ENCODE assay signal across 1 cellular context in the genomic region with DNA sequence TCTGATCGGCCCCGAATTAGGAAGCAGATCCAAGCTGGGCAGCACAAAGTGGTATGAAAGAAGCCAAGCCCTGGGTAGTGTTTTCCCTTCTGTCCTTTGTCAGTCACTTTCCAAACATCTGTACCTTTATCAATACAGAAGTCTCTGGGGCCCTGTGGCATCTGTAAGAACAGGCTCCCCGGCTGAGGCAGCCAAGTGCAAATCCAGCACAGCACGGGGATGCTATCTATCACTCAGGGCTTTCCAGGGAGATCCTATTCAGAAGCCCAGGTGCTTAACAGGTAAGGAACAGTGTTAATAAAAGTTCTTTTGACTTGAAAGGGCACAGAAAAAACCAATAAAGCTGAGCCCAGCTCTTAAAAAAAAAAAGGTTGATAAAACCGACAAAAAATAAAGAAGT.
TF ChIP-seq lines count a peak whose summit lies in the region.

No MANE protein-coding gene starts in this region.

TF ChIP-seq in WTC11, 78 proteins besides CTCF, POLR2A, EP300 and RAD21 (continued from another document):
- TF ChIP-seq, protein P1, sequence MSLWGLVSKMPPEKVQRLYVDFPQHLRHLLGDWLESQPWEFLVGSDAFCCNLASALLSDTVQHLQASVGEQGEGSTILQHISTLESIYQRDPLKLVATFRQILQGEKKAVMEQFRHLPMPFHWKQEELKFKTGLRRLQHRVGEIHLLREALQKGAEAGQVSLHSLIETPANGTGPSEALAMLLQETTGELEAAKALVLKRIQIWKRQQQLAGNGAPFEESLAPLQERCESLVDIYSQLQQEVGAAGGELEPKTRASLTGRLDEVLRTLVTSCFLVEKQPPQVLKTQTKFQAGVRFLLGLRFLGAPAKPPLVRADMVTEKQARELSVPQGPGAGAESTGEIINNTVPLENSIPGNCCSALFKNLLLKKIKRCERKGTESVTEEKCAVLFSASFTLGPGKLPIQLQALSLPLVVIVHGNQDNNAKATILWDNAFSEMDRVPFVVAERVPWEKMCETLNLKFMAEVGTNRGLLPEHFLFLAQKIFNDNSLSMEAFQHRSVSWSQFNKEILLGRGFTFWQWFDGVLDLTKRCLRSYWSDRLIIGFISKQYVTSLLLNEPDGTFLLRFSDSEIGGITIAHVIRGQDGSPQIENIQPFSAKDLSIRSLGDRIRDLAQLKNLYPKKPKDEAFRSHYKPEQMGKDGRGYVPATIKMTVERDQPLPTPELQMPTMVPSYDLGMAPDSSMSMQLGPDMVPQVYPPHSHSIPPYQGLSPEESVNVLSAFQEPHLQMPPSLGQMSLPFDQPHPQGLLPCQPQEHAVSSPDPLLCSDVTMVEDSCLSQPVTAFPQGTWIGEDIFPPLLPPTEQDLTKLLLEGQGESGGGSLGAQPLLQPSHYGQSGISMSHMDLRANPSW (CRISPR knock-in tag; conservative IDR thresholded peaks at IDR 0.05; ENCODE audit: low read depth): no peak
- TF ChIP-seq RORB (CRISPR knock-in tag; IDR thresholded peaks at IDR 0.05) (no peak), HMGA2 (CRISPR knock-in tag; IDR thresholded peaks at IDR 0.05) (no peak), KAT7 (CRISPR knock-in tag; IDR thresholded peaks at IDR 0.05; ENCODE audit: borderline replicate concordance) (no peak)
- TF ChIP-seq, protein P2, sequence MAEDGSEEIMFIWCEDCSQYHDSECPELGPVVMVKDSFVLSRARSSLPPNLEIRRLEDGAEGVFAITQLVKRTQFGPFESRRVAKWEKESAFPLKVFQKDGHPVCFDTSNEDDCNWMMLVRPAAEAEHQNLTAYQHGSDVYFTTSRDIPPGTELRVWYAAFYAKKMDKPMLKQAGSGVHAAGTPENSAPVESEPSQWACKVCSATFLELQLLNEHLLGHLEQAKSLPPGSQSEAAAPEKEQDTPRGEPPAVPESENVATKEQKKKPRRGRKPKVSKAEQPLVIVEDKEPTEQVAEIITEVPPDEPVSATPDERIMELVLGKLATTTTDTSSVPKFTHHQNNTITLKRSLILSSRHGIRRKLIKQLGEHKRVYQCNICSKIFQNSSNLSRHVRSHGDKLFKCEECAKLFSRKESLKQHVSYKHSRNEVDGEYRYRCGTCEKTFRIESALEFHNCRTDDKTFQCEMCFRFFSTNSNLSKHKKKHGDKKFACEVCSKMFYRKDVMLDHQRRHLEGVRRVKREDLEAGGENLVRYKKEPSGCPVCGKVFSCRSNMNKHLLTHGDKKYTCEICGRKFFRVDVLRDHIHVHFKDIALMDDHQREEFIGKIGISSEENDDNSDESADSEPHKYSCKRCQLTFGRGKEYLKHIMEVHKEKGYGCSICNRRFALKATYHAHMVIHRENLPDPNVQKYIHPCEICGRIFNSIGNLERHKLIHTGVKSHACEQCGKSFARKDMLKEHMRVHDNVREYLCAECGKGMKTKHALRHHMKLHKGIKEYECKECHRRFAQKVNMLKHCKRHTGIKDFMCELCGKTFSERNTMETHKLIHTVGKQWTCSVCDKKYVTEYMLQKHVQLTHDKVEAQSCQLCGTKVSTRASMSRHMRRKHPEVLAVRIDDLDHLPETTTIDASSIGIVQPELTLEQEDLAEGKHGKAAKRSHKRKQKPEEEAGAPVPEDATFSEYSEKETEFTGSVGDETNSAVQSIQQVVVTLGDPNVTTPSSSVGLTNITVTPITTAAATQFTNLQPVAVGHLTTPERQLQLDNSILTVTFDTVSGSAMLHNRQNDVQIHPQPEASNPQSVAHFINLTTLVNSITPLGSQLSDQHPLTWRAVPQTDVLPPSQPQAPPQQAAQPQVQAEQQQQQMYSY (CRISPR knock-in tag; IDR thresholded peaks at IDR 0.05): no peak
- TF ChIP-seq, protein P3, sequence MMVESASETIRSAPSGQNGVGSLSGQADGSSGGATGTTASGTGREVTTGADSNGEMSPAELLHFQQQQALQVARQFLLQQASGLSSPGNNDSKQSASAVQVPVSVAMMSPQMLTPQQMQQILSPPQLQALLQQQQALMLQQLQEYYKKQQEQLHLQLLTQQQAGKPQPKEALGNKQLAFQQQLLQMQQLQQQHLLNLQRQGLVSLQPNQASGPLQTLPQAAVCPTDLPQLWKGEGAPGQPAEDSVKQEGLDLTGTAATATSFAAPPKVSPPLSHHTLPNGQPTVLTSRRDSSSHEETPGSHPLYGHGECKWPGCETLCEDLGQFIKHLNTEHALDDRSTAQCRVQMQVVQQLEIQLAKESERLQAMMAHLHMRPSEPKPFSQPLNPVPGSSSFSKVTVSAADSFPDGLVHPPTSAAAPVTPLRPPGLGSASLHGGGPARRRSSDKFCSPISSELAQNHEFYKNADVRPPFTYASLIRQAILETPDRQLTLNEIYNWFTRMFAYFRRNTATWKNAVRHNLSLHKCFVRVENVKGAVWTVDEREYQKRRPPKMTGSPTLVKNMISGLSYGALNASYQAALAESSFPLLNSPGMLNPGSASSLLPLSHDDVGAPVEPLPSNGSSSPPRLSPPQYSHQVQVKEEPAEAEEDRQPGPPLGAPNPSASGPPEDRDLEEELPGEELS (CRISPR knock-in tag; IDR thresholded peaks at IDR 0.05): no peak
TF ChIP-seq in WTC11: peak in this region for 0.
